1 cellular context compared by ENCODE assay signal in the genomic region with DNA sequence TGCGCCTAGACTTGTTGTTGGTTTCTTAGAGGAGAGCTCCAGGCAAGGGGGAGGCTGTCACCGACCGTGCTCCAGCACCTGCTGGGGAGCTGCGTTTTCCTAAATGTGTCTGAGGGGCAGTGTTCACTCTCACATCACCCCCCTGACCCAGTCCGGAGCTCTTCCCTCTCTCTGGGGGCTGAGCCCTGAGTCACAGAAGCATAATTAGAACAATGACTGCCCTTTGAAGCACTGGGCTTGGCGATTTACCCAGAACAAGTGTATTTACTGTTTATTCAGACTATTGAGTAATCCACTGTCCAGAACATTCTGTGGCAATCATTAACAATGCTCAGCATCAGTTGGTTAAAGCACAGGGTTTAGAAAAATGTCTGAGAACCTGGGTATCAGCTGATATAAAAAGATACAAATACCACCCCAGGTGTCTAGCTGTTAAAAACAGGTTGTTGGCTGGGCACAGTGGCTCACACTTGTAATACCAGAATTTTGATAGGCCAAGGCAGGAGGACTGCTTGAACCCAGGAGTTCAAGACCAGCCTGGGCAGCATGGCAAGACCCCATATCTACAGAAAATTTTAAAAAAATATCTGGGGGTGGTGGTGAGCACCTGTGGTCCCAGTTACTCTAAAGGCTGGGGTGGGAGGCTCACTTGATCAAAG.
TF ChIP-seq lines count a peak whose summit lies in the region.

No MANE protein-coding gene starts in this region.

TF ChIP-seq in liver, 16 proteins besides CTCF, POLR2A, EP300 and RAD21 (continued from another document):
- peak; percentile 89 for TF ChIP-seq REST (IDR thresholded peaks at IDR 0.05)
- TF ChIP-seq TAF1 (conservative IDR thresholded peaks at IDR 0.05), result no peak
